In genomic region chr14:68591786-68592185, GRCh38 we compare ENCODE assay signal across 26 cellular contexts.
"Had no signal": no experiment of that assay in that cellular context is flagged by ENCODE, and none has a peak within 500 bp of the region (broad histone marks: within the 10 kb centered on the region; RNA-seq: fewer than 3 reads in every experiment).

No MANE protein-coding gene starts in this region.

- H3K79me2 ChIP-seq: parathyroid adenoma had no signal

- H3K27me3 ChIP-seq: foreskin keratinocyte, neutrophil, right atrium auricular region, SJSA1, stomach, testis, upper lobe of right lung had no signal

- H3K9ac ChIP-seq: parathyroid adenoma had no signal

- H3K4me1 ChIP-seq: parathyroid adenoma had no signal

- DNase-seq: activated CD4-positive, alpha-beta memory T cell treated with anti-CD3 and anti-CD28 coated beads for 36 hours; activated CD4-positive, alpha-beta T cell treated with anti-CD3 and anti-CD28 coated beads for 36 hours; activated naive CD4-positive, alpha-beta T cell; activated T-cell treated with anti-CD3 and anti-CD28 coated beads for 4 hours; anterior cingulate cortex; central memory CD4-positive, alpha-beta T cell; endodermal cell; foreskin keratinocyte; hippocampal formation; islet precursor cell; left colon; naive thymus-derived CD4-positive, alpha-beta T cell; stimulated activated CD4-positive, alpha-beta T cell treated with anti-CD3 and anti-CD28 coated beads, Interleukin-15, amount 100 ng/mL, for 24 hours; stimulated activated CD4-positive, alpha-beta T cell treated with anti-CD3 and anti-CD28 coated beads, Interleukin-2, amount 100 ng/mL, for 48 hours; stomach; T-helper 2 cell; testis; upper lobe of right lung had no signal

- H3K4me3 ChIP-seq: lung, right atrium auricular region, SJSA1, skin epidermis, stomach, testis, upper lobe of right lung had no signal

- H3K27me3 Mint-ChIP-seq: activated CD4-positive, alpha-beta memory T cell treated with anti-CD3 and anti-CD28 coated beads for 36 hours; activated CD4-positive, alpha-beta T cell treated with anti-CD3 and anti-CD28 coated beads for 36 hours; brain; naive thymus-derived CD4-positive, alpha-beta T cell had no signal

- H3K36me3 Mint-ChIP-seq: activated CD4-positive, alpha-beta memory T cell treated with anti-CD3 and anti-CD28 coated beads for 36 hours; brain had no signal

- H3K27ac Mint-ChIP-seq: activated CD4-positive, alpha-beta memory T cell treated with anti-CD3 and anti-CD28 coated beads for 36 hours; activated CD4-positive, alpha-beta T cell treated with anti-CD3 and anti-CD28 coated beads for 36 hours; endodermal cell had no signal

- H3K9me3 ChIP-seq: neutrophil, right atrium auricular region, SJSA1, stomach, testis, upper lobe of right lung had no signal

- H3K4me3 Mint-ChIP-seq: activated CD4-positive, alpha-beta memory T cell treated with anti-CD3 and anti-CD28 coated beads for 36 hours; activated CD4-positive, alpha-beta T cell treated with anti-CD3 and anti-CD28 coated beads for 36 hours; brain; endodermal cell; naive thymus-derived CD4-positive, alpha-beta T cell had no signal

- H3K9me3 Mint-ChIP-seq: activated CD4-positive, alpha-beta memory T cell treated with anti-CD3 and anti-CD28 coated beads for 36 hours; endodermal cell had no signal

- H3K36me3 ChIP-seq: neutrophil, right atrium auricular region, SJSA1, stomach, upper lobe of right lung had no signal

- H2AFZ ChIP-seq: parathyroid adenoma had no signal

- H3K27ac ChIP-seq: epithelial cell of prostate, foreskin keratinocyte, neutrophil, parathyroid adenoma, right atrium auricular region, SJSA1, upper lobe of right lung had no signal

- ATAC-seq: activated CD4-positive, alpha-beta T cell treated with anti-CD3 and anti-CD28 coated beads for 36 hours; foreskin keratinocyte; left colon; naive thymus-derived CD4-positive, alpha-beta T cell; upper lobe of right lung had no signal
